In genomic region chr1:27601771-27602509, GRCh38 we compare ENCODE assay signal across 1 cellular context.
TF ChIP-seq lines count a peak whose summit lies in the region.

No MANE protein-coding gene starts in this region.

TF ChIP-seq in K562, 482 proteins besides CTCF, POLR2A, EP300 and RAD21 (continued from another document):
- TF ChIP-seq ZBTB33 (CRISPR knock-in tag; IDR thresholded peaks at IDR 0.05), result peak; percentile 61; the same call in 1 of the 2 replicates
- no peak for TF ChIP-seq ZNF512 (tag; IDR thresholded peaks at IDR 0.05)
- no peak for TF ChIP-seq ELK3 (CRISPR knock-in tag; IDR thresholded peaks at IDR 0.05)
- no peak for TF ChIP-seq HDAC1 (IDR thresholded peaks at IDR 0.05)
- no peak for TF ChIP-seq SRSF3 (IDR thresholded peaks at IDR 0.05; ENCODE audit: insufficient read depth, low read length)
- no peak for TF ChIP-seq HSF4 (CRISPR knock-in tag; IDR thresholded peaks at IDR 0.05; ENCODE audit: borderline replicate concordance)
- no peak for TF ChIP-seq SIRT6 (IDR thresholded peaks at IDR 0.05; ENCODE audit: low read depth, low read length)
- no peak for TF ChIP-seq ZNF146 (CRISPR knock-in tag; IDR thresholded peaks at IDR 0.05; ENCODE audit: unreplicated experiment)
- TF ChIP-seq RBFOX2 (IDR thresholded peaks at IDR 0.05; ENCODE audit: low read depth, low read length), result peak; percentile 65
- TF ChIP-seq MAFF (IDR thresholded peaks at IDR 0.05; ENCODE audit: low read length), result no peak
- TF ChIP-seq KLF16 (IDR thresholded peaks at IDR 0.05), result no peak
- no peak for TF ChIP-seq ZNF133 (CRISPR knock-in tag; IDR thresholded peaks at IDR 0.05)
- no peak for TF ChIP-seq RUNX1 (IDR thresholded peaks at IDR 0.05; ENCODE audit: low read depth)
- TF ChIP-seq ZNF280B (CRISPR knock-in tag; IDR thresholded peaks at IDR 0.05), result no peak
- TF ChIP-seq ZHX1 (conservative IDR thresholded peaks at IDR 0.05; ENCODE audit: low read length), result no peak
- no peak for TF ChIP-seq NCOA4 (IDR thresholded peaks at IDR 0.05; ENCODE audit: partially characterized antibody)
- TF ChIP-seq CCAR2 (IDR thresholded peaks at IDR 0.05; ENCODE audit: low read depth, low read length), result no peak
- TF ChIP-seq HNRNPL (IDR thresholded peaks at IDR 0.05; ENCODE audit: low read depth, low read length), result peak; percentile 61; the same call in 1 of the 2 replicates
- no peak for TF ChIP-seq MITF (IDR thresholded peaks at IDR 0.05)
- 0 out of 2 replicates have a peak, but pooled peaks have one; percentile 13 for TF ChIP-seq POLR2G (IDR thresholded peaks at IDR 0.05; ENCODE audit: low read depth, low read length)
- TF ChIP-seq PHB (CRISPR knock-in tag; IDR thresholded peaks at IDR 0.05), result no peak
- TF ChIP-seq ESRRA (IDR thresholded peaks at IDR 0.05; ENCODE audit: borderline replicate concordance, low read depth), result no peak
- TF ChIP-seq GATAD2B (IDR thresholded peaks at IDR 0.05; ENCODE audit: borderline replicate concordance), result no peak
- TF ChIP-seq HMG20A (CRISPR knock-in tag; conservative IDR thresholded peaks at IDR 0.05), result no peak
- no peak for TF ChIP-seq USF1 (CRISPR knock-in tag; IDR thresholded peaks at IDR 0.05)
- no peak for TF ChIP-seq ZBTB17 (CRISPR knock-in tag; IDR thresholded peaks at IDR 0.05)
- TF ChIP-seq SIN3B (IDR thresholded peaks at IDR 0.05; ENCODE audit: low read depth), result no peak
- TF ChIP-seq KDM1A (IDR thresholded peaks at IDR 0.05), result no peak
- no peak for TF ChIP-seq ZNF174 (CRISPR knock-in tag; IDR thresholded peaks at IDR 0.05)
- TF ChIP-seq RBBP5 (IDR thresholded peaks at IDR 0.05; ENCODE audit: borderline replicate concordance, insufficient read depth, low read length, poor library complexity, severe bottlenecking), result peak; percentile 22
- TF ChIP-seq ZNF318 (IDR thresholded peaks at IDR 0.05; ENCODE audit: borderline replicate concordance in 1 of 2, low read depth in 1 of 2), result no peak
- TF ChIP-seq TRIM28 (IDR thresholded peaks at IDR 0.05), result no peak
